ENCODE assay signal across 1 cellular context in genomic region chr12:91620949-91621348, GRCh38.
TF ChIP-seq lines count a peak whose summit lies in the region.

No MANE protein-coding gene starts in this region.

TF ChIP-seq in neural cell, 6 proteins besides CTCF, POLR2A, EP300 and RAD21 (continued from another document):
- TF ChIP-seq MXI1 (conservative IDR thresholded peaks at IDR 0.05; ENCODE audit: poor library complexity, severe bottlenecking), result no peak
TF ChIP-seq in neural cell: peak in this region for 2.
